ENCODE assay signal across 8 cellular contexts in genomic region chr11:47991266-47991830, GRCh38. TPM values are rescaled to one million over a fixed set of nuclear protein-coding genes. Genes with fewer than 3 reads are reported as not detected.
DNase-seq lines count a peak whose midpoint lies in the region; ATAC-seq, FAIRE-seq and TF ChIP-seq lines count a peak whose summit lies in the region.

No MANE protein-coding gene starts in this region.

- no peak overlapping the region for H2AFZ ChIP-seq in neural cell (ENCODE audit: low read depth, low read length)

- peak overlapping the region; percentile 68 for H3K27ac Mint-ChIP-seq in T-helper 2 cell treated with Interferon-gamma antibody and Interleukin-4, amounts not matched to agents 5 μg/mL and 100 μg/mL, for 36 hours
- peak overlapping the region; percentile 71 for H3K27ac Mint-ChIP-seq in dendritic cell treated with granulocyte-macrophage colony-stimulating factor and Interleukin-4, amounts not matched to agents 40 ng/mL and 50 ng/mL, for 4 days

- TF ChIP-seq RAD21 in neural cell (conservative IDR thresholded peaks at IDR 0.05), result peak; percentile 17

- peak overlapping the region; percentile 0 for H3K4me2 ChIP-seq in neural cell (ENCODE audit: low read length)

- no peaks in the 10 kb centered on the region for H3F3A ChIP-seq in neural cell (ENCODE audit: insufficient read depth, low read length, poor library complexity, severe bottlenecking)

- peak overlapping the region; percentile 65 for H3K27ac ChIP-seq in neural cell (ENCODE audit: low read length)

- H3K4me3 ChIP-seq in neural cell (ENCODE audit: low read length), result peak overlapping the region; percentile 46

- H3K9me3 Mint-ChIP-seq in T-helper 2 cell treated with Interferon-gamma antibody and Interleukin-4, amounts not matched to agents 5 μg/mL and 100 μg/mL, for 36 hours, result no peaks in the 10 kb centered on the region
- H3K9me3 Mint-ChIP-seq in dendritic cell treated with granulocyte-macrophage colony-stimulating factor and Interleukin-4, amounts not matched to agents 40 ng/mL and 50 ng/mL, for 4 days, result no peaks in the 10 kb centered on the region

- peak overlapping the region; percentile 64 for H3K4me3 Mint-ChIP-seq in T-helper 2 cell treated with Interferon-gamma antibody and Interleukin-4, amounts not matched to agents 5 μg/mL and 100 μg/mL, for 36 hours
- H3K4me3 Mint-ChIP-seq in dendritic cell treated with granulocyte-macrophage colony-stimulating factor and Interleukin-4, amounts not matched to agents 40 ng/mL and 50 ng/mL, for 4 days, result no peak overlapping the region

- intact Hi-C loops in dendritic cell treated with granulocyte-macrophage colony-stimulating factor and Interleukin-4, amounts not matched to agents 40 ng/mL and 50 ng/mL, for 4 days (cut with micrococcal nuclease), result no loop called here

- H3K79me2 ChIP-seq in neural cell (replicated peaks; ENCODE audit: insufficient read depth, low read length), result peaks cover 12% of the 10 kb centered on the region

- no peak for ATAC-seq in HG03196 (IDR thresholded peaks at IDR 0.05; ENCODE audit: unreplicated experiment)

- H3K9ac ChIP-seq in neural cell (ENCODE audit: low read length), result peak overlapping the region; percentile 42

- no peaks in the 10 kb centered on the region for H3K27me3 ChIP-seq in neural cell (ENCODE audit: insufficient read depth, low read depth, low read length)

- no peaks in the 10 kb centered on the region for H4K20me1 ChIP-seq in neural cell (ENCODE audit: insufficient read depth)

- no peaks in the 10 kb centered on the region for H3K36me3 ChIP-seq in neural cell (ENCODE audit: insufficient read depth, low read length)

- no peaks in the 10 kb centered on the region for H3K9me3 ChIP-seq in neural cell (ENCODE audit: low read length)

- TF ChIP-seq EP300 in neural cell (conservative IDR thresholded peaks at IDR 0.05; ENCODE audit: poor library complexity, severe bottlenecking), result peak; percentile 21

- H3K27me3 Mint-ChIP-seq in T-helper 2 cell treated with Interferon-gamma antibody and Interleukin-4, amounts not matched to agents 5 μg/mL and 100 μg/mL, for 36 hours (ENCODE audit: low read depth), result no peaks in the 10 kb centered on the region
- no peaks in the 10 kb centered on the region for H3K27me3 Mint-ChIP-seq in dendritic cell treated with granulocyte-macrophage colony-stimulating factor and Interleukin-4, amounts not matched to agents 40 ng/mL and 50 ng/mL, for 4 days

- H3K4me1 Mint-ChIP-seq in T-helper 2 cell treated with Interferon-gamma antibody and Interleukin-4, amounts not matched to agents 5 μg/mL and 100 μg/mL, for 36 hours (ENCODE audit: low read depth), result peaks cover 38% of the 10 kb centered on the region
- peaks cover 82% of the 10 kb centered on the region for H3K4me1 Mint-ChIP-seq in dendritic cell treated with granulocyte-macrophage colony-stimulating factor and Interleukin-4, amounts not matched to agents 40 ng/mL and 50 ng/mL, for 4 days (ENCODE audit: low read depth)

- no peak for FAIRE-seq in GM19239 (lab: Jason Lieb, UNC)

- no peak for TF ChIP-seq CTCF in neural cell (IDR thresholded peaks at IDR 0.05; ENCODE audit: poor library complexity, severe bottlenecking)

- peaks cover 23% of the 10 kb centered on the region for H3K36me3 Mint-ChIP-seq in T-helper 2 cell treated with Interferon-gamma antibody and Interleukin-4, amounts not matched to agents 5 μg/mL and 100 μg/mL, for 36 hours (ENCODE audit: low read depth)
- peaks cover 44% of the 10 kb centered on the region for H3K36me3 Mint-ChIP-seq in dendritic cell treated with granulocyte-macrophage colony-stimulating factor and Interleukin-4, amounts not matched to agents 40 ng/mL and 50 ng/mL, for 4 days (ENCODE audit: low read depth)

- no peak for DNase-seq in T-helper 2 cell treated with Interferon-gamma antibody and Interleukin-4, amounts not matched to agents 5 μg/mL and 100 μg/mL, for 36 hours (ENCODE audit: low spot score)
- DNase-seq in T-helper 2 cell (no peak), NCI-H69 (lab: John Stamatoyannopoulos, UW) (peak; percentile 76), GM19239 (ENCODE audit: insufficient read length, low spot score) (no peak), AG08395 (ENCODE audit: low spot score) (no peak)

- no peaks in the 10 kb centered on the region for H3K9me2 ChIP-seq in neural cell (ENCODE audit: insufficient read depth, low read length)

TF ChIP-seq in neural cell, 6 proteins besides CTCF, POLR2A, EP300 and RAD21:
- TF ChIP-seq TAF1 (IDR thresholded peaks at IDR 0.05; ENCODE audit: low read depth) (no peak), EZH2 (IDR thresholded peaks at IDR 0.05; ENCODE audit: borderline replicate concordance, insufficient read depth, low read length, poor library complexity, severe bottlenecking) (no peak), POLR2AphosphoS5 (IDR thresholded peaks at IDR 0.05) (peak; percentile 28)
- TF ChIP-seq, protein P1, sequence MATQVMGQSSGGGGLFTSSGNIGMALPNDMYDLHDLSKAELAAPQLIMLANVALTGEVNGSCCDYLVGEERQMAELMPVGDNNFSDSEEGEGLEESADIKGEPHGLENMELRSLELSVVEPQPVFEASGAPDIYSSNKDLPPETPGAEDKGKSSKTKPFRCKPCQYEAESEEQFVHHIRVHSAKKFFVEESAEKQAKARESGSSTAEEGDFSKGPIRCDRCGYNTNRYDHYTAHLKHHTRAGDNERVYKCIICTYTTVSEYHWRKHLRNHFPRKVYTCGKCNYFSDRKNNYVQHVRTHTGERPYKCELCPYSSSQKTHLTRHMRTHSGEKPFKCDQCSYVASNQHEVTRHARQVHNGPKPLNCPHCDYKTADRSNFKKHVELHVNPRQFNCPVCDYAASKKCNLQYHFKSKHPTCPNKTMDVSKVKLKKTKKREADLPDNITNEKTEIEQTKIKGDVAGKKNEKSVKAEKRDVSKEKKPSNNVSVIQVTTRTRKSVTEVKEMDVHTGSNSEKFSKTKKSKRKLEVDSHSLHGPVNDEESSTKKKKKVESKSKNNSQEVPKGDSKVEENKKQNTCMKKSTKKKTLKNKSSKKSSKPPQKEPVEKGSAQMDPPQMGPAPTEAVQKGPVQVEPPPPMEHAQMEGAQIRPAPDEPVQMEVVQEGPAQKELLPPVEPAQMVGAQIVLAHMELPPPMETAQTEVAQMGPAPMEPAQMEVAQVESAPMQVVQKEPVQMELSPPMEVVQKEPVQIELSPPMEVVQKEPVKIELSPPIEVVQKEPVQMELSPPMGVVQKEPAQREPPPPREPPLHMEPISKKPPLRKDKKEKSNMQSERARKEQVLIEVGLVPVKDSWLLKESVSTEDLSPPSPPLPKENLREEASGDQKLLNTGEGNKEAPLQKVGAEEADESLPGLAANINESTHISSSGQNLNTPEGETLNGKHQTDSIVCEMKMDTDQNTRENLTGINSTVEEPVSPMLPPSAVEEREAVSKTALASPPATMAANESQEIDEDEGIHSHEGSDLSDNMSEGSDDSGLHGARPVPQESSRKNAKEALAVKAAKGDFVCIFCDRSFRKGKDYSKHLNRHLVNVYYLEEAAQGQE (IDR thresholded peaks at IDR 0.05; ENCODE audit: borderline replicate concordance), result no peak

RNA-seq across cellular contexts. Expression of gene PTPRJ, which starts 11.0 kb away (rescaled TPM):
- 8.6 and 9.3 TPM in 2 replicates for polyA plus RNA-seq in neural cell
- polyA minus RNA-seq in neural cell, result 39.7 and 40.3 TPM in 2 replicates
